8 cellular contexts compared by ENCODE assay signal in genomic region chr2:159030674-159031380, GRCh38.
DNase-seq lines count a peak whose midpoint lies in the region; ATAC-seq and TF ChIP-seq lines count a peak whose summit lies in the region.

No MANE protein-coding gene starts in this region.

- DNase-seq in LHCN-M2 (ENCODE audit: low read depth) (peak; percentile 80), dermis blood vessel endothelial cell (peak; percentile 92), left lung (no peak), transverse colon (peak; percentile 45), GM13976 (ENCODE audit: low spot score) (no peak)
- DNase-seq in activated CD4-positive, alpha-beta T cell treated with anti-CD3 and anti-CD28 coated beads, Interleukin-2, amount 50 U/mL, for 1 hour = no peak

- peaks cover 21% of the 10 kb centered on the region in 2 donors for H3K4me1 ChIP-seq in left lung
- H3K4me1 ChIP-seq in transverse colon = peaks cover 4 to 36% (median 17%) of the 10 kb centered on the region in 4 donors

- H3K36me3 ChIP-seq in left lung (no peaks in the 10 kb centered on the region), transverse colon (no peaks in the 10 kb centered on the region)

- H3K9me3 ChIP-seq in left lung (no peaks in the 10 kb centered on the region), transverse colon (no peaks in the 10 kb centered on the region)

- in situ Hi-C loops in transverse colon (cut with MboI; ENCODE audit: low pct_ligation_motif_present in 1 of 4, low pct_unique_long_range_greater_than_20kb in 1 of 4, low sequenced_read_pairs in 3 of 4) (loop anchor here in 1 of 4 donors (10.0 kb wide), 1 partner anchor 94 kb away; no protein-coding TSS in a partner anchor), GM13976 (cut with MboI; ENCODE audit: low sequenced_read_pairs, unreplicated experiment) (no loop called here)

- TF ChIP-seq CTCF in left lung (IDR thresholded peaks at IDR 0.05) = no peak
- TF ChIP-seq CTCF in transverse colon (IDR thresholded peaks at IDR 0.05) = no peak
- TF ChIP-seq CTCF in GM13976 (IDR thresholded peaks at IDR 0.05; ENCODE audit: borderline replicate concordance, control extremely low read depth, extremely low read depth, insufficient read depth, missing control alignments) = no peak

- H3K27me3 ChIP-seq in left lung = no peaks in the 10 kb centered on the region
- H3K27me3 ChIP-seq in transverse colon = no peaks in the 10 kb centered on the region

- TF ChIP-seq EP300 in transverse colon (IDR thresholded peaks at IDR 0.05; ENCODE audit: low read depth) = no peak

- no peak for TF ChIP-seq POLR2A in transverse colon (IDR thresholded peaks at IDR 0.05)

- H3K4me3 ChIP-seq in left lung (no peak overlapping the region), transverse colon (no peak overlapping the region)

- intact Hi-C loops in left lung (cut with DNase I) (no loop called here), transverse colon (cut with DNase I; ENCODE audit: low total_unique reads) (no loop called here)

- peak overlapping the region; percentile 59 to 74 for H3K27ac ChIP-seq in left lung
- H3K27ac ChIP-seq in transverse colon = peak overlapping the region; percentile 48 to 59 (median 52)

- WGBS in transverse colon (ENCODE audit: low coverage in 1 of 2), 2 donors = 46% methylated on average over 2 of the region's 2 CpGs; no CpG with 5 or more reads in 1 of the 2 donors

- ATAC-seq in left lung (peak; percentile 90), HG02623 (IDR thresholded peaks at IDR 0.05; ENCODE audit: unreplicated experiment) (no peak), HG03571 (IDR thresholded peaks at IDR 0.05; ENCODE audit: unreplicated experiment) (no peak)

Comparison
In these comparisons a context has a peak if more than half of its experiments do, and no peak if none do; other contexts are left out.
1. DNase-seq: peak in LHCN-M2 (single experiment), dermis blood vessel endothelial cell (single experiment) and transverse colon (single experiment); none in left lung (0 of 2), GM13976 (single experiment) and activated CD4-positive, alpha-beta T cell treated with anti-CD3 and anti-CD28 coated beads, Interleukin-2, amount 50 U/mL, for 1 hour (single experiment).